ENCODE assay signal across 17 cellular contexts in the genomic region with DNA sequence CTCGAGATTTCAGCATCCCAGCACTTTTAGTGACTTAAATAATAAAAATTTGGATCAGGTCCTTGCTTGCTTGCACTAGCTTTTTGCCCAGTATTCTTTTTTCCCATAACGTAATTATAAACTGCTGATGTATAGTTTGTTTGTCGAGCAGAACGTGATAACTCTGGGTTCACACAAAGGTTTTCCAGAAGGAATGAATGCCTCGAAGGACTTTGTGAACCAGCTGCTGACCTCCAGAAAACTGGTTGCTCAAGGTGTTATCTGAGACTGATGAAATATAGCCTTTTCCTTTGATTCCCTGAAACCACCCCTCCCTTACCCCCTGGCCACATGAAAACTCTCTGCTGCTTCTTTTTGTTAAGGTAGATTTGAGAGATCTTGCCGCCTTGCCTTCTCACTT.
"Had no signal": no experiment of that assay in that cellular context is flagged by ENCODE, and none has a peak within 500 bp of the region (broad histone marks: within the 10 kb centered on the region; RNA-seq: fewer than 3 reads in every experiment).

No MANE protein-coding gene starts in this region.

- H3K4me1 ChIP-seq: adrenal gland, heart left ventricle, thyroid gland had no signal

- H3K27me3 ChIP-seq: adrenal gland, gastrocnemius medialis, heart left ventricle, ovary, thyroid gland had no signal

- H3K9me3 ChIP-seq: adrenal gland, gastrocnemius medialis, heart left ventricle, ovary, thyroid gland had no signal

- FAIRE-seq: islet of Langerhans had no signal

- DNase-seq: activated CD4-positive, alpha-beta T cell treated with anti-CD3 and anti-CD28 coated beads, Interleukin-2, amount 50 U/mL, for 48 hours; activated CD8-positive, alpha-beta memory T cell treated with anti-CD3 and anti-CD28 coated beads, Interleukin-2, amount 10 ng/mL, durations not matched to agents 7 days and 5 days; activated naive CD4-positive, alpha-beta T cell treated with anti-CD3 and anti-CD28 coated beads, Interleukin-2, amount 50 U/mL, for 16 hours; activated T-cell treated with anti-CD3 and anti-CD28 coated beads, Interleukin-2, amount 50 U/mL, for 1 hour; adrenal gland; central memory CD4-positive, alpha-beta T cell; effector memory CD4-positive, alpha-beta T cell; gastrocnemius medialis; heart left ventricle; mammary epithelial cell; naive B cell; ovary; stimulated activated CD4-positive, alpha-beta T cell treated with anti-CD3 and anti-CD28 coated beads, Interleukin-12 subunit alpha, Interleukin-12 subunit beta, amount 100 ng/mL, for 4 hours; stimulated activated CD4-positive, alpha-beta T cell treated with anti-CD3 and anti-CD28 coated beads, Interleukin-2, amount 100 ng/mL, for 24 hours; thyroid gland; WERI-Rb-1 had no signal

- H3K36me3 ChIP-seq: adrenal gland, gastrocnemius medialis, heart left ventricle, ovary, thyroid gland, WERI-Rb-1 had no signal

- H3K27ac ChIP-seq: adrenal gland, gastrocnemius medialis, heart left ventricle, ovary, thyroid gland, WERI-Rb-1 had no signal

- H3K4me3 ChIP-seq: adrenal gland, gastrocnemius medialis, heart left ventricle, ovary, thyroid gland had no signal
